8 cellular contexts compared by ENCODE assay signal in the genomic region with DNA sequence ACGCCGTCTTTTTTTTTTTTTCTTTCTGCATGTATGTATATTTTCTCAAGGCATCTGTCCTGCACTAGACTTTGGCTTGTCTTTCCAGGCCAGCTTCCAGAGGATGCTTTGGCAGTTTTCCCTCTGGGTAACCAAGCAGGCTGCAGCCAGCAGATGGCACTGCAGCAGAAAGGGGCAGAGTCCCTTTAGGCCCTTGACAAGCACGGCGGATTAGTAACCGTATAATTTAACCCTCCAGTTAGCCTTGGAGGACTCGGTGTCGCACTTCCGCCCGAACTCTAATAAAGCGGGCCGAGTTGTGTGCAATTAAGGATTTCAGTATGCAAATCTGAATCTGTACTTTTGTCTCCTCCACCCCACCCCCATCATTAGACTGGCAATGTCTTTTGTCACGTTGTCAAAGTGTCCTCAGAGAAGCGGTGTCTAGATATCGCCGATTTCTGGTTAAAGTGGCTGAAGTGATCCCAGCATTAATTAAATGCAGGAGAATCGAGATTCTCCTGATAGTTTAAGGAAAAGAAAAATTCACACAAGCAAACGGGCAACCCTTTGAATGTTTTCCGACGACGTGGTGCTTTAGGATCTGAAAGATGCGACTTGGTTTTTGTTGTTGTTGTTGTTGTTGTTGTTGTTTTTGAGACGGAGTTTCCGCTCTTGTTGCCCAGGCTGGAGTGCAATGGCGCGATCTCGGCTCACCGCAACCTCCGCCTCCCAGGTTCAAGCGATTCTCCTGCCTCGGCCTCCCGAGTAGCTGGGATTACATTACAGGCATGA. TPM values are rescaled to one million over a fixed set of nuclear protein-coding genes. Genes with fewer than 3 reads are reported as not detected.
DNase-seq lines count a peak whose midpoint lies in the region; ATAC-seq and TF ChIP-seq lines count a peak whose summit lies in the region.

No MANE protein-coding gene starts in this region.

- ATAC-seq in upper lobe of left lung (ENCODE audit: low FRiP score in 2 of 2), result no peak

- TF ChIP-seq EP300 in upper lobe of left lung (IDR thresholded peaks at IDR 0.05), result no peak

- peaks cover 2 to 17% (median 8%) of the 10 kb centered on the region in 4 donors for H3K36me3 ChIP-seq in upper lobe of left lung

- no peaks in the 10 kb centered on the region for H3K9me3 ChIP-seq in upper lobe of left lung

- H3K4me1 ChIP-seq in upper lobe of left lung, result peaks cover 15 to 40% (median 22%) of the 10 kb centered on the region in 4 donors

- 76 to 80% methylated on average over 31 of the region's 31 CpGs for WGBS in upper lobe of left lung, 2 donors

- peak in 5 of 6 experiments; percentile 20 to 58 (median 47) for TF ChIP-seq CTCF in upper lobe of left lung (IDR thresholded peaks at IDR 0.05)

- no peaks in the 10 kb centered on the region for H3K27me3 ChIP-seq in upper lobe of left lung

- DNase-seq in activated T-cell treated with anti-CD3 and anti-CD28 coated beads, Interleukin-2, amount 50 U/mL, for 1 hour, result peak; percentile 58
- DNase-seq in activated T-cell treated with anti-CD3 and anti-CD28 coated beads for 4 hours (no peak), NCI-H187 (lab: John Stamatoyannopoulos, UW) (peak; percentile 60 to 65), erythroblast (lab: John Stamatoyannopoulos, UW) (peak; percentile 78 to 81), mucosa of gallbladder (ENCODE audit: low spot score) (peak; percentile 87), upper lobe of left lung (peak in 1 of 2 donors; percentile 72), NCI-H226 (no peak)
- peak; percentile 22 for DNase-seq in activated CD4-positive, alpha-beta T cell treated with anti-CD3 and anti-CD28 coated beads, Interleukin-2, amount 50 U/mL, for 1 hour

- no peak for TF ChIP-seq POLR2A in erythroblast (IDR thresholded peaks at IDR 0.05; ENCODE audit: low read length)
- no peak for TF ChIP-seq POLR2A in upper lobe of left lung (IDR thresholded peaks at IDR 0.05)

- H3K27ac ChIP-seq in upper lobe of left lung, result peak overlapping the region; percentile 97 to 99 (median 98)

- H3K4me3 ChIP-seq in upper lobe of left lung, result peak overlapping the region in 3 of 4 donors; percentile 73 to 76 (median 74)

RNA-seq across cellular contexts. Expression of gene TMEM167B, which starts 1.1 kb away (rescaled TPM):
- total RNA-seq in mucosa of gallbladder, result 50.1 TPM
- total RNA-seq in upper lobe of left lung, result 10 to 100 TPM; 13.2 to 43.6 (median 30.5) TPM

RNA-seq across cellular contexts. Expression of gene TAF13, which starts 13.6 kb away (rescaled TPM):
- total RNA-seq in mucosa of gallbladder (41.3 TPM), upper lobe of left lung (10 to 100 TPM; 11.5 to 54.6 (median 35.7) TPM)

RNA-seq across cellular contexts. Expression of gene ELAPOR1, which starts 24.5 kb away (rescaled TPM):
- total RNA-seq in mucosa of gallbladder (127 TPM), upper lobe of left lung (10 to 100 TPM; 14.7 to 49.3 (median 24.4) TPM)

RNA-seq across cellular contexts. Expression of gene WDR47, which starts 47.5 kb away (rescaled TPM):
- total RNA-seq in mucosa of gallbladder (19.1 TPM), upper lobe of left lung (10 to 100 TPM in 4 of 6 donors, 1 to 10 TPM in 2; 5.2 to 21.0 (median 13.9) TPM)

Comparison
In these comparisons a context has a peak if more than half of its experiments do, and no peak if none do; other contexts are left out.
1. DNase-seq: peak in activated T-cell treated with anti-CD3 and anti-CD28 coated beads, Interleukin-2, amount 50 U/mL, for 1 hour (single experiment), NCI-H187 (2 of 2), activated CD4-positive, alpha-beta T cell treated with anti-CD3 and anti-CD28 coated beads, Interleukin-2, amount 50 U/mL, for 1 hour (single experiment), erythroblast (2 of 2) and mucosa of gallbladder (single experiment); none in activated T-cell treated with anti-CD3 and anti-CD28 coated beads for 4 hours (single experiment) and NCI-H226 (single experiment).